In the genomic region with DNA sequence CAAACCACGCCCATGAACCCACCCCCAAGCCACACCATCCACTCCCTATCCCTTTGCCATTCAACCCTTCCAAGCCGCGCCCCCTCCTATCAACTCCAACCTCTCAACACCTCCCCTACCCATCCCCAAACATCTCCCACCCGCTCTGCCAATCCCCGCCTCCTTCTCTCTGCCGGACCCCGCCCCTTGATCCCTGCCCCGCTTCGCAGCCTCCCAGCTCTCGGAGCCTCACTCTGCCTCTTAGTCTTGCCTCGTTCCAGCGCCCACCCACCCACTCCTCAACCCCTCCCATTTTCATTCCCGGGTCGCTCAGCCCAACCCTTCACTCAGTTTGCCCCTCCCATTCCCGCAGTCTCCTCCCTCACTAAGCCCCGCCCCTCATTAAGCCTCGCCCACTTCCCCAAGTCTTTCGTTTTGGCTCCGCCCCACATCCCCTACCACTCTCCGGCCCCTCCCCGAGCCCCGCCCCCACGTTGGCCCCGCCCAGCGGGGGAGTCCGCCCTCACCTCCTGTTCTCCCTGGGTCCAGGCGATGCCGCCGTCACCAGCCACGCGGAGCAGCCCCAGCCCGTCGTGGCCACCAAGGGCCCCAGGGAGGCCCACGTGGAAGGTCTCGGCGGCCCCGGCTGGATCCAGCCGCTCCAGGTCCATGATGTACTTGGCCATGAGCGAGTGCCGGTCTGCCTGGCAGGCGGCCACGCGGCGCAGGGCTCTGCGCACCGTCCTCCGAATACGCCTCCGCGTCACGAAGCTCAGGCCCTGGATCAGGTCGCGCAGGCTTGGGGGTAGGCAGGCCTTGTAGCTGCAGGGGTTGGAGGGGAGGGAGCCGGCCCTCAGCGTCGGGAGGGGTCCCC, we compare ENCODE assay signal across 1 cellular context.
TF ChIP-seq lines count a peak whose summit lies in the region.

No MANE protein-coding gene starts in this region.

TF ChIP-seq in GM23338, 12 proteins besides CTCF, POLR2A, EP300 and RAD21 (continued from another document):
- TF ChIP-seq, protein P1, sequence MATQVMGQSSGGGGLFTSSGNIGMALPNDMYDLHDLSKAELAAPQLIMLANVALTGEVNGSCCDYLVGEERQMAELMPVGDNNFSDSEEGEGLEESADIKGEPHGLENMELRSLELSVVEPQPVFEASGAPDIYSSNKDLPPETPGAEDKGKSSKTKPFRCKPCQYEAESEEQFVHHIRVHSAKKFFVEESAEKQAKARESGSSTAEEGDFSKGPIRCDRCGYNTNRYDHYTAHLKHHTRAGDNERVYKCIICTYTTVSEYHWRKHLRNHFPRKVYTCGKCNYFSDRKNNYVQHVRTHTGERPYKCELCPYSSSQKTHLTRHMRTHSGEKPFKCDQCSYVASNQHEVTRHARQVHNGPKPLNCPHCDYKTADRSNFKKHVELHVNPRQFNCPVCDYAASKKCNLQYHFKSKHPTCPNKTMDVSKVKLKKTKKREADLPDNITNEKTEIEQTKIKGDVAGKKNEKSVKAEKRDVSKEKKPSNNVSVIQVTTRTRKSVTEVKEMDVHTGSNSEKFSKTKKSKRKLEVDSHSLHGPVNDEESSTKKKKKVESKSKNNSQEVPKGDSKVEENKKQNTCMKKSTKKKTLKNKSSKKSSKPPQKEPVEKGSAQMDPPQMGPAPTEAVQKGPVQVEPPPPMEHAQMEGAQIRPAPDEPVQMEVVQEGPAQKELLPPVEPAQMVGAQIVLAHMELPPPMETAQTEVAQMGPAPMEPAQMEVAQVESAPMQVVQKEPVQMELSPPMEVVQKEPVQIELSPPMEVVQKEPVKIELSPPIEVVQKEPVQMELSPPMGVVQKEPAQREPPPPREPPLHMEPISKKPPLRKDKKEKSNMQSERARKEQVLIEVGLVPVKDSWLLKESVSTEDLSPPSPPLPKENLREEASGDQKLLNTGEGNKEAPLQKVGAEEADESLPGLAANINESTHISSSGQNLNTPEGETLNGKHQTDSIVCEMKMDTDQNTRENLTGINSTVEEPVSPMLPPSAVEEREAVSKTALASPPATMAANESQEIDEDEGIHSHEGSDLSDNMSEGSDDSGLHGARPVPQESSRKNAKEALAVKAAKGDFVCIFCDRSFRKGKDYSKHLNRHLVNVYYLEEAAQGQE (IDR thresholded peaks at IDR 0.05; ENCODE audit: unreplicated experiment), result no peak
- TF ChIP-seq CREB1 (CRISPR knock-in tag; IDR thresholded peaks at IDR 0.05; ENCODE audit: low read depth) (peak; percentile 46; the same call in 1 of the 2 replicates), POLR2AphosphoS5 (IDR thresholded peaks at IDR 0.05; ENCODE audit: low read depth) (peak; percentile 90)
